Comparison of ENCODE assay signal across 31 cellular contexts in the genomic region with DNA sequence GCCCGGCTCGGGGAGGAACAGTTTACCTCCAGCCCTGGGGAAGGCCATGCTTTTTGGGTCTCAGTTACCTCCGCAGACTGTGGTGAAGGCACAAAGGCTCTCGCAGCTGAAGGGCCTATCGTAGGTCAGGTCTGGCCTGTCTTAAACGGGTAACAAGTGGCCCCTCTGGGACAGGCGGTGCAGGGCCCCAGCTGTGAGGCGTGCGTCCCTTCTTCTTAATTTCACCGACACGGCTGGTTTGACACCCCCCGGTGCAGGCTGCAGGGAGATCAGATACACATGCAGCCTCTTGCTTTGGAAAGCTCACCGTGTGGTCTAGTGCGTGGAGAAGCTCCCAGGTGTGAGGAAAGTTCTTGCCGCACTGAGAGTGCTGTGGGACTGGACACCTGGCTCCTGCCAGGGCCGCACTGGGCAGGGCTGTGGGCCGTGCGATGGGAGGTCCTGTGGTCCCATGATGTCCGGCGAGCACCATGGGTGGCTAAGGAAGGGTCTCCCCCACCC.
"Had no signal": no experiment of that assay in that cellular context is flagged by ENCODE, and none has a peak within 500 bp of the region (broad histone marks: within the 10 kb centered on the region; RNA-seq: fewer than 3 reads in every experiment).

No MANE protein-coding gene starts in this region.

- H3K4me3 Mint-ChIP-seq: activated CD4-positive, alpha-beta memory T cell treated with anti-CD3 and anti-CD28 coated beads, Interleukin-2, amount 10 ng/mL, durations not matched to agents 7 days and 5 days; activated CD4-positive, alpha-beta T cell treated with anti-CD3 and anti-CD28 coated beads, Interleukin-2, amount 10 ng/mL, durations not matched to agents 7 days and 5 days; activated naive CD4-positive, alpha-beta T cell treated with anti-CD3 and anti-CD28 coated beads, Interleukin-2, amount 10 ng/mL, durations not matched to agents 7 days and 5 days; activated naive CD8-positive, alpha-beta T cell treated with anti-CD3 and anti-CD28 coated beads, Interleukin-2, amount 10 ng/mL, durations not matched to agents 7 days and 5 days; activated T-cell treated with anti-CD3 and anti-CD28 coated beads, Interleukin-2, amount 50 U/mL, for 24 hours; activated T-cell treated with anti-CD3 and anti-CD28 coated beads, Interleukin-2, amount 50 U/mL, for 72 hours; central memory CD8-positive, alpha-beta T cell; dendritic cell treated with granulocyte-macrophage colony-stimulating factor and Interleukin-4, amounts not matched to agents 40 ng/mL and 50 ng/mL, for 4 days; endodermal cell; T-helper 17 cell; T-helper 2 cell treated with Interferon-gamma antibody and Interleukin-4, amounts not matched to agents 5 μg/mL and 100 μg/mL, for 36 hours had no signal

- H3K27ac Mint-ChIP-seq: activated CD4-positive, alpha-beta memory T cell treated with anti-CD3 and anti-CD28 coated beads, Interleukin-2, amount 10 ng/mL, durations not matched to agents 7 days and 5 days; activated CD4-positive, alpha-beta T cell treated with anti-CD3 and anti-CD28 coated beads, Interleukin-2, amount 10 ng/mL, durations not matched to agents 7 days and 5 days; activated naive CD4-positive, alpha-beta T cell treated with anti-CD3 and anti-CD28 coated beads, Interleukin-2, amount 10 ng/mL, durations not matched to agents 7 days and 5 days; activated naive CD4-positive, alpha-beta T cell treated with anti-CD3 and anti-CD28 coated beads, Interleukin-2, amount 50 U/mL, for 72 hours; activated naive CD8-positive, alpha-beta T cell treated with anti-CD3 and anti-CD28 coated beads, Interleukin-2, amount 10 ng/mL, durations not matched to agents 7 days and 5 days; activated T-cell treated with anti-CD3 and anti-CD28 coated beads, Interleukin-2, amount 50 U/mL, for 24 hours; activated T-cell treated with anti-CD3 and anti-CD28 coated beads, Interleukin-2, amount 50 U/mL, for 72 hours; dendritic cell treated with granulocyte-macrophage colony-stimulating factor and Interleukin-4, amounts not matched to agents 40 ng/mL and 50 ng/mL, for 4 days; endodermal cell; T-helper 17 cell; T-helper 2 cell treated with Interferon-gamma antibody and Interleukin-4, amounts not matched to agents 5 μg/mL and 100 μg/mL, for 36 hours had no signal

- H3K36me3 Mint-ChIP-seq: activated naive CD4-positive, alpha-beta T cell treated with anti-CD3 and anti-CD28 coated beads, Interleukin-2, amount 10 ng/mL, durations not matched to agents 7 days and 5 days; activated naive CD4-positive, alpha-beta T cell treated with anti-CD3 and anti-CD28 coated beads, Interleukin-2, amount 50 U/mL, for 72 hours; activated naive CD8-positive, alpha-beta T cell treated with anti-CD3 and anti-CD28 coated beads, Interleukin-2, amount 10 ng/mL, durations not matched to agents 7 days and 5 days had no signal

- H3K4me1 Mint-ChIP-seq: central memory CD8-positive, alpha-beta T cell had no signal

- H3K9me3 ChIP-seq: gastrocnemius medialis, heart left ventricle had no signal

- FAIRE-seq: astrocyte had no signal

- H3K9me3 Mint-ChIP-seq: activated CD4-positive, alpha-beta memory T cell treated with anti-CD3 and anti-CD28 coated beads, Interleukin-2, amount 10 ng/mL, durations not matched to agents 7 days and 5 days; activated CD4-positive, alpha-beta T cell treated with anti-CD3 and anti-CD28 coated beads, Interleukin-2, amount 10 ng/mL, durations not matched to agents 7 days and 5 days; activated naive CD4-positive, alpha-beta T cell treated with anti-CD3 and anti-CD28 coated beads, Interleukin-2, amount 10 ng/mL, durations not matched to agents 7 days and 5 days; activated naive CD4-positive, alpha-beta T cell treated with anti-CD3 and anti-CD28 coated beads, Interleukin-2, amount 50 U/mL, for 72 hours; activated naive CD8-positive, alpha-beta T cell treated with anti-CD3 and anti-CD28 coated beads, Interleukin-2, amount 10 ng/mL, durations not matched to agents 7 days and 5 days; activated T-cell treated with anti-CD3 and anti-CD28 coated beads, Interleukin-2, amount 50 U/mL, for 24 hours; activated T-cell treated with anti-CD3 and anti-CD28 coated beads, Interleukin-2, amount 50 U/mL, for 72 hours; central memory CD8-positive, alpha-beta T cell; dendritic cell treated with granulocyte-macrophage colony-stimulating factor and Interleukin-4, amounts not matched to agents 40 ng/mL and 50 ng/mL, for 4 days; endodermal cell; T-helper 2 cell treated with Interferon-gamma antibody and Interleukin-4, amounts not matched to agents 5 μg/mL and 100 μg/mL, for 36 hours had no signal

- H3K27me3 ChIP-seq: brain microvascular endothelial cell, foreskin keratinocyte, heart left ventricle had no signal

- ATAC-seq: activated naive CD4-positive, alpha-beta T cell treated with anti-CD3 and anti-CD28 coated beads, Interleukin-2, amount 50 U/mL, for 72 hours; activated T-cell treated with anti-CD3 and anti-CD28 coated beads, Interleukin-2, amount 50 U/mL, for 72 hours; esophagus mucosa; foreskin keratinocyte; gastrocnemius medialis; heart left ventricle; T-helper 17 cell had no signal

- H3K4me3 ChIP-seq: coronary artery, dorsolateral prefrontal cortex, gastrocnemius medialis, heart left ventricle had no signal

- H3K36me3 ChIP-seq: brain microvascular endothelial cell, gastrocnemius medialis, heart left ventricle had no signal

- H3K27ac ChIP-seq: brain microvascular endothelial cell, coronary artery, dorsolateral prefrontal cortex, foreskin keratinocyte, gastrocnemius medialis, heart left ventricle had no signal

- H3K4me1 ChIP-seq: gastrocnemius medialis had no signal

- DNase-seq: activated CD4-positive, alpha-beta memory T cell treated with anti-CD3 and anti-CD28 coated beads, Interleukin-2, amount 10 ng/mL, durations not matched to agents 7 days and 5 days; activated CD4-positive, alpha-beta T cell treated with anti-CD3 and anti-CD28 coated beads for 1 hour; activated CD4-positive, alpha-beta T cell treated with anti-CD3 and anti-CD28 coated beads for 4 hours; activated CD4-positive, alpha-beta T cell treated with anti-CD3 and anti-CD28 coated beads, Interleukin-2, amount 10 ng/mL, durations not matched to agents 7 days and 5 days; activated CD4-positive, alpha-beta T cell treated with anti-CD3 and anti-CD28 coated beads, Interleukin-2, amount 50 U/mL, for 4 hours; activated CD8-positive, alpha-beta memory T cell treated with anti-CD3 and anti-CD28 coated beads, Interleukin-2, amount 50 U/mL, for 48 hours; activated gamma-delta T cell; activated naive CD4-positive, alpha-beta T cell; activated naive CD4-positive, alpha-beta T cell treated with anti-CD3 and anti-CD28 coated beads, Interleukin-2, amount 10 ng/mL, durations not matched to agents 7 days and 5 days; activated naive CD8-positive, alpha-beta T cell treated with anti-CD3 and anti-CD28 coated beads, Interleukin-2, amount 10 ng/mL, durations not matched to agents 7 days and 5 days; activated T-cell treated with anti-CD3 and anti-CD28 coated beads for 4 hours; activated T-cell treated with anti-CD3 and anti-CD28 coated beads, Interleukin-2, amount 50 U/mL, for 24 hours; activated T-cell treated with anti-CD3 and anti-CD28 coated beads, Interleukin-2, amount 50 U/mL, for 72 hours; brain microvascular endothelial cell; dorsolateral prefrontal cortex; effector memory CD4-positive, alpha-beta T cell; endodermal cell; foreskin keratinocyte; gastrocnemius medialis; glutamatergic neuron; heart left ventricle; T-helper 1 cell; T-helper 17 cell; T1000 had no signal
